In the genomic region with DNA sequence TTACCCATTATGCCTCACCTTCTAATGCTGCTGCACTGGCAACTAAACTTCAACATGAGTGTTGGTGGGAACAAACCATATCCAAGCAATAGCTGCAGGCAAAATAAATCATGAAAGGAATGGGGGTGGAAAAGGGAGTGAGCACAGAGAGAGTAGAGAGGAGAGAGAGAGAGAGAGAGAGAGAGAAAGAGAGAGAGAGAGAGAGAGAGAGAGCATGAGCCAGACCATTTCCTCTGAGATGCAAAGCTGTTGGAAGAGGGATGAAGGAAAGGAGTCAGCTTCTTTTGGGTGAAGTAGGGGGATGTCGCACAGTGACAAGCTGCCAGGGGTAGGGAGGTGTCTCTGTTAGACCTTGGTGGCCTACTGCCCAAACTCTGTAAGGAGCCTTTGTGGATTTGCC, we compare ENCODE assay signal across 20 cellular contexts. TPM values are rescaled to one million over a fixed set of nuclear protein-coding genes. Genes with fewer than 3 reads are reported as not detected.
DNase-seq lines count a peak whose midpoint lies in the region; ATAC-seq and TF ChIP-seq lines count a peak whose summit lies in the region.
"Had no signal": no experiment of that assay in that cellular context is flagged by ENCODE, and none has a peak within 500 bp of the region (broad histone marks: within the 10 kb centered on the region; RNA-seq: fewer than 3 reads in every experiment).

No MANE protein-coding gene starts in this region.

- peaks cover 0 to 3% (median 0%) of the 10 kb centered on the region in 12 donors for H3K4me1 ChIP-seq in heart left ventricle
- H3K4me1 ChIP-seq in hepatocyte (ENCODE audit: insufficient read depth): no peaks in the 10 kb centered on the region
- no peaks in the 10 kb centered on the region for H3K4me1 ChIP-seq in upper lobe of left lung
- H3K4me1 ChIP-seq: SJSA1 had no signal

- H3K27me3 ChIP-seq in heart left ventricle (no peaks in the 10 kb centered on the region), hepatocyte (no peaks in the 10 kb centered on the region), upper lobe of left lung (no peaks in the 10 kb centered on the region)
- H3K27me3 ChIP-seq: BLaER1, SJSA1 had no signal

- DNase-seq in NCI-H345 (lab: John Stamatoyannopoulos, UW): peak; percentile 59
- DNase-seq in NCI-H345 treated with DMSO at 0.1 percent for 48 hours (lab: John Stamatoyannopoulos, UW; ENCODE audit: unreplicated experiment): no peak
- DNase-seq in left ventricle myocardium superior: no peak
- no peak for DNase-seq in heart left ventricle
- no peak for DNase-seq in hepatocyte (ENCODE audit: low spot score)
- no peak for DNase-seq in upper lobe of left lung
- no peak for DNase-seq in HuH-7.5 (ENCODE audit: low spot score)
- DNase-seq: CD4-positive, CD25-positive, alpha-beta regulatory T cell; H9; HFFc6; NCI-H1092; NCI-H1417 treated with DMSO at 0.1 percent for 48 hours; NCI-H187 treated with DMSO at 0.1 percent for 48 hours; NCI-H526 treated with DMSO at 0.1 percent for 48 hours; PC-3 had no signal

- no peak overlapping the region for H3K4me2 ChIP-seq in hepatocyte
- H3K4me2 ChIP-seq: BLaER1, GM23338, KMS-11 had no signal

- no peak overlapping the region for H2AFZ ChIP-seq in hepatocyte
- H2AFZ ChIP-seq: GM23338 had no signal

- H3K9me2 ChIP-seq in hepatocyte (replicated peaks; ENCODE audit: insufficient read depth): no peaks in the 10 kb centered on the region

- no peak overlapping the region for H3K4me3 ChIP-seq in heart left ventricle
- no peak overlapping the region for H3K4me3 ChIP-seq in hepatocyte
- H3K4me3 ChIP-seq in upper lobe of left lung: no peak overlapping the region
- H3K4me3 ChIP-seq: BLaER1, GM23338, SJSA1 had no signal

- H3K9me3 ChIP-seq in heart left ventricle: no peaks in the 10 kb centered on the region
- no peaks in the 10 kb centered on the region for H3K9me3 ChIP-seq in hepatocyte (ENCODE audit: low read depth)
- no peaks in the 10 kb centered on the region for H3K9me3 ChIP-seq in upper lobe of left lung
- H3K9me3 ChIP-seq: BLaER1, SJSA1 had no signal

- intact Hi-C loops in left ventricle myocardium superior (cut with micrococcal nuclease): no loop called here
- intact Hi-C loops in heart left ventricle (cut with DNase I): no loop called here

- no peaks in the 10 kb centered on the region for H3K79me2 ChIP-seq in hepatocyte

- 46 to 83% (median 57%) methylated on average over 1 of the region's 1 CpG for WGBS in heart left ventricle, 4 donors
- WGBS in hepatocyte (ENCODE audit: low lambda C conversion rate, missing lambda C conversion rate): 100% methylated on average over 1 of the region's 1 CpG
- WGBS in upper lobe of left lung, 2 donors: 81 to 84% methylated on average over 1 of the region's 1 CpG

- ATAC-seq in left ventricle myocardium superior (peak; percentile 23), heart left ventricle (no peak), upper lobe of left lung (ENCODE audit: low FRiP score in 2 of 2) (no peak)
- ATAC-seq: GM23338, PC-3 had no signal

- TF ChIP-seq POLR2A in heart left ventricle (IDR thresholded peaks at IDR 0.05) (no peak), upper lobe of left lung (IDR thresholded peaks at IDR 0.05) (no peak)

- no peak for TF ChIP-seq EP300 in upper lobe of left lung (IDR thresholded peaks at IDR 0.05)

- H3K27ac ChIP-seq in heart left ventricle: no peak overlapping the region
- H3K27ac ChIP-seq in hepatocyte: peak overlapping the region; percentile 50
- H3K27ac ChIP-seq in upper lobe of left lung: no peak overlapping the region
- H3K27ac ChIP-seq: BLaER1, KMS-11, SJSA1 had no signal

- H3K36me3 ChIP-seq in heart left ventricle (no peaks in the 10 kb centered on the region), hepatocyte (replicated peaks; ENCODE audit: insufficient read depth, low read depth) (no peaks in the 10 kb centered on the region), upper lobe of left lung (no peaks in the 10 kb centered on the region)
- H3K36me3 ChIP-seq: SJSA1 had no signal

- TF ChIP-seq CTCF in heart left ventricle (IDR thresholded peaks at IDR 0.05) (no peak), hepatocyte (IDR thresholded peaks at IDR 0.05; ENCODE audit: poor library complexity) (no peak), upper lobe of left lung (IDR thresholded peaks at IDR 0.05) (no peak)

- H4K20me1 ChIP-seq in hepatocyte (ENCODE audit: insufficient read depth, poor library complexity, severe bottlenecking): no peaks in the 10 kb centered on the region
- H4K20me1 ChIP-seq: BLaER1 had no signal

RNA-seq across cellular contexts. Expression of gene BTBD3, which starts 17.5 kb away (rescaled TPM):
- total RNA-seq in left ventricle myocardium superior (30.2 TPM), heart left ventricle (10 to 100 TPM; 18.0 to 33.9 (median 24.3) TPM), hepatocyte (68.3 and 79.0 TPM in 2 replicates), upper lobe of left lung (10 to 100 TPM; 17.9 to 47.7 (median 25.1) TPM)
- polyA plus RNA-seq in heart left ventricle (10 to 100 TPM in 1 of 2 donors, 1 to 10 TPM in 1; 4.8 to 14.3 TPM), hepatocyte (20.1 and 22.3 TPM in 2 replicates)
- polyA plus RNA-seq: IgD-negative memory B cell had no signal
